Comparison of ENCODE assay signal across 10 cellular contexts in genomic region chr2:71282493-71282892, GRCh38. TPM values are rescaled to one million over a fixed set of nuclear protein-coding genes. Genes with fewer than 3 reads are reported as not detected.
DNase-seq lines count a peak whose midpoint lies in the region; ATAC-seq and TF ChIP-seq lines count a peak whose summit lies in the region.
"Had no signal": no experiment of that assay in that cellular context is flagged by ENCODE, and none has a peak within 500 bp of the region (broad histone marks: within the 10 kb centered on the region; RNA-seq: fewer than 3 reads in every experiment).

No MANE protein-coding gene starts in this region.

- H3K27ac Mint-ChIP-seq in activated naive CD8-positive, alpha-beta T cell treated with anti-CD3 and anti-CD28 coated beads, Interleukin-2, amount 50 U/mL, for 24 hours, result no peak overlapping the region
- H3K27ac Mint-ChIP-seq: activated naive CD4-positive, alpha-beta T cell treated with anti-CD3 and anti-CD28 coated beads for 36 hours; mesothelial cell of epicardium had no signal

- no peak overlapping the region for H3K9ac ChIP-seq in MM.1S (ENCODE audit: low read length)

- 0 out of 2 replicates have a peak, but pooled peaks cover 4% of the 10 kb centered on the region for H3K4me1 ChIP-seq in MM.1S (ENCODE audit: low read length)

- H3K9me3 ChIP-seq in MM.1S (replicated peaks; ENCODE audit: insufficient read depth, low read length), result no peaks in the 10 kb centered on the region

- no peak overlapping the region for H3K4me2 ChIP-seq in MM.1S (ENCODE audit: low read depth, low read length)

- no peaks in the 10 kb centered on the region for H4K20me1 ChIP-seq in MM.1S (ENCODE audit: insufficient read depth, low read length)

- no peak overlapping the region for H2AFZ ChIP-seq in MM.1S (ENCODE audit: low read length)

- TF ChIP-seq CTCF in MM.1S (IDR thresholded peaks at IDR 0.05; ENCODE audit: low read length) (peak; percentile 41), brain microvascular endothelial cell (IDR thresholded peaks at IDR 0.05; ENCODE audit: low read depth, low read length, missing control alignments) (peak; percentile 30)

- no peaks in the 10 kb centered on the region for H3K27me3 ChIP-seq in MM.1S (replicated peaks; ENCODE audit: insufficient read depth, low read length)
- no peaks in the 10 kb centered on the region for H3K27me3 ChIP-seq in brain microvascular endothelial cell (replicated peaks)

- peaks cover 4% of the 10 kb centered on the region for H3K4me1 Mint-ChIP-seq in activated naive CD8-positive, alpha-beta T cell treated with anti-CD3 and anti-CD28 coated beads, Interleukin-2, amount 50 U/mL, for 24 hours

- no peaks in the 10 kb centered on the region for H3K9me3 Mint-ChIP-seq in activated naive CD8-positive, alpha-beta T cell treated with anti-CD3 and anti-CD28 coated beads, Interleukin-2, amount 50 U/mL, for 24 hours
- H3K9me3 Mint-ChIP-seq: activated naive CD4-positive, alpha-beta T cell treated with anti-CD3 and anti-CD28 coated beads for 36 hours; mesothelial cell of epicardium had no signal

- 0 out of 2 replicates have a peak, but pooled peaks cover under 1% of the 10 kb centered on the region for H3F3A ChIP-seq in MM.1S (ENCODE audit: insufficient read depth, low read length)

- H3K27me3 Mint-ChIP-seq in activated naive CD8-positive, alpha-beta T cell treated with anti-CD3 and anti-CD28 coated beads, Interleukin-2, amount 50 U/mL, for 24 hours, result peaks cover 55% of the 10 kb centered on the region

- H3K4me3 ChIP-seq in MM.1S (ENCODE audit: low read length) (no peak overlapping the region), brain microvascular endothelial cell (ENCODE audit: low read depth, low read length) (no peak overlapping the region)

- in situ Hi-C loops in brain microvascular endothelial cell (cut with HindIII; ENCODE audit: low pct_ligation_motif_present, low sequenced_read_pairs), result no loop called here

- ATAC-seq in HG03045 (IDR thresholded peaks at IDR 0.05; ENCODE audit: unreplicated experiment), result no peak
- no peak for ATAC-seq in activated naive CD8-positive, alpha-beta T cell treated with anti-CD3 and anti-CD28 coated beads, Interleukin-2, amount 50 U/mL, for 24 hours

- no peak overlapping the region for H3K4me3 Mint-ChIP-seq in activated naive CD8-positive, alpha-beta T cell treated with anti-CD3 and anti-CD28 coated beads, Interleukin-2, amount 50 U/mL, for 24 hours
- H3K4me3 Mint-ChIP-seq: activated naive CD4-positive, alpha-beta T cell treated with anti-CD3 and anti-CD28 coated beads for 36 hours; mesothelial cell of epicardium had no signal

- no peaks in the 10 kb centered on the region for H3K9me2 ChIP-seq in MM.1S (replicated peaks; ENCODE audit: insufficient read depth, low read length)

- H3K36me3 Mint-ChIP-seq in activated naive CD8-positive, alpha-beta T cell treated with anti-CD3 and anti-CD28 coated beads, Interleukin-2, amount 50 U/mL, for 24 hours (ENCODE audit: low read depth), result no peaks in the 10 kb centered on the region
- H3K36me3 Mint-ChIP-seq: mesothelial cell of epicardium had no signal

- peaks cover 27% of the 10 kb centered on the region for H3K79me2 ChIP-seq in MM.1S (ENCODE audit: low read length)

- H3K36me3 ChIP-seq in MM.1S (replicated peaks; ENCODE audit: insufficient read depth, low read length) (no peaks in the 10 kb centered on the region), brain microvascular endothelial cell (replicated peaks) (no peaks in the 10 kb centered on the region)

- H3K27ac ChIP-seq in MM.1S (ENCODE audit: low read length), result no peak overlapping the region
- H3K27ac ChIP-seq in brain microvascular endothelial cell, result no peak overlapping the region

- peak in 2 of 3 experiments; percentile 7 to 63 for DNase-seq in NCI-H1417 (lab: John Stamatoyannopoulos, UW)
- no peak for DNase-seq in NCI-H1417 treated with DMSO at 0.1 percent for 48 hours (lab: John Stamatoyannopoulos, UW)
- DNase-seq in MM.1S, result peak; percentile 31
- DNase-seq in brain microvascular endothelial cell, result no peak
- peak; percentile 55 for DNase-seq in pons (ENCODE audit: low spot score)
- no peak for DNase-seq in mucosa of gallbladder (ENCODE audit: low spot score)
- no peak for DNase-seq in activated naive CD8-positive, alpha-beta T cell treated with anti-CD3 and anti-CD28 coated beads, Interleukin-2, amount 50 U/mL, for 24 hours
- DNase-seq: activated naive CD4-positive, alpha-beta T cell treated with anti-CD3 and anti-CD28 coated beads for 36 hours had no signal

RNA-seq across cellular contexts. Expression of gene ZNF638, which starts 49.1 kb away (rescaled TPM):
- total RNA-seq in mucosa of gallbladder, result 102 TPM

RNA-seq across cellular contexts. Expression of gene PAIP2B, which starts 55.6 kb away (rescaled TPM):
- total RNA-seq in mucosa of gallbladder, result 6.9 TPM

Comparison
In these comparisons a context has a peak if more than half of its experiments do, and no peak if none do; other contexts are left out.
1. DNase-seq: peak in NCI-H1417 (2 of 3), MM.1S (single experiment) and pons (single experiment); none in NCI-H1417 treated with DMSO at 0.1 percent for 48 hours (single experiment), brain microvascular endothelial cell (single experiment), mucosa of gallbladder (single experiment) and activated naive CD8-positive, alpha-beta T cell treated with anti-CD3 and anti-CD28 coated beads, Interleukin-2, amount 50 U/mL, for 24 hours (single experiment).